34 cellular contexts compared by ENCODE assay signal in the genomic region with DNA sequence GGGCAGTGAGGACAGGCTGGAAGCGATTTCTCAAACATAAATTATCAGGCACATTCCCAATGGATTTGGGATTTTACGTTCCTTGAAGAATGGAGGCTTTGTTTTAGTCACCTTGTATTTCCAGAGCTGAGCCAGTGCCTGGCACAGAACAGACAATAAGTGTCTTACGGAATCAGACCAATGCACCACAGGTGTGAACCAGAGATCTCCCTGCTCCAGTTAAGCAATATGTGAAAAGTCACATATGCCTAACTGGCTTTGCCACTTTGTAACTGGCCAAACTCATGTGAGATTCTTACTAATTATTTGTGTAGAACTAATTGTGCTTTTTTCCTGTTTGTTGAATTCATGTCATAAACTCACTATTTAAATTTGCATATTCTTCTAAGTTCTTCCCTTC.
"Had no signal": no experiment of that assay in that cellular context is flagged by ENCODE, and none has a peak within 500 bp of the region (broad histone marks: within the 10 kb centered on the region; RNA-seq: fewer than 3 reads in every experiment).

No MANE protein-coding gene starts in this region.

- H3K4me1 Mint-ChIP-seq: activated B cell treated with CpG ODN at 0.5 μM for 24 hours; activated CD4-positive, alpha-beta T cell treated with anti-CD3 and anti-CD28 coated beads, Interleukin-2, amount 10 ng/mL, durations not matched to agents 24 days and 14 days; activated naive CD8-positive, alpha-beta T cell treated with anti-CD3 and anti-CD28 coated beads for 36 hours; central memory CD8-positive, alpha-beta T cell had no signal

- H3K27me3 Mint-ChIP-seq: activated B cell treated with CpG ODN at 0.5 μM for 24 hours; activated CD4-positive, alpha-beta memory T cell treated with anti-CD3 and anti-CD28 coated beads for 36 hours; activated CD4-positive, alpha-beta T cell treated with anti-CD3 and anti-CD28 coated beads, Interleukin-2, amount 10 ng/mL, durations not matched to agents 24 days and 14 days; activated CD8-positive, alpha-beta T cell treated with anti-CD3 and anti-CD28 coated beads for 36 hours; activated naive CD8-positive, alpha-beta T cell treated with anti-CD3 and anti-CD28 coated beads for 36 hours; activated T-cell treated with anti-CD3 and anti-CD28 coated beads, Interleukin-2, amount 50 U/mL, for 24 hours; central memory CD8-positive, alpha-beta T cell had no signal

- H3K9me3 ChIP-seq: ascending aorta had no signal

- H3K4me1 ChIP-seq: ascending aorta had no signal

- H3K27me3 ChIP-seq: ascending aorta, cardiac muscle cell had no signal

- H3K36me3 ChIP-seq: ascending aorta, cardiac muscle cell had no signal

- FAIRE-seq: bronchial epithelial cell, TTC549 had no signal

- H3K4me3 ChIP-seq: ascending aorta, cardiac muscle cell had no signal

- H3K36me3 Mint-ChIP-seq: activated CD4-positive, alpha-beta memory T cell treated with anti-CD3 and anti-CD28 coated beads for 36 hours; activated naive CD4-positive, alpha-beta T cell treated with anti-CD3 and anti-CD28 coated beads, Interleukin-2, amount 50 U/mL, for 72 hours; activated naive CD8-positive, alpha-beta T cell treated with anti-CD3 and anti-CD28 coated beads for 36 hours; brain had no signal

- H3K27ac ChIP-seq: ascending aorta, cardiac muscle cell, VCaP had no signal

- DNase-seq: activated B cell treated with CpG ODN at 0.5 μM for 24 hours; activated CD4-positive, alpha-beta memory T cell treated with anti-CD3 and anti-CD28 coated beads for 36 hours; activated CD4-positive, alpha-beta T cell treated with anti-CD3 and anti-CD28 coated beads for 4 hours; activated CD4-positive, alpha-beta T cell treated with anti-CD3 and anti-CD28 coated beads, Interleukin-2, amount 10 ng/mL, durations not matched to agents 24 days and 14 days; activated CD4-positive, alpha-beta T cell treated with anti-CD3 and anti-CD28 coated beads, Interleukin-2, amount 50 U/mL, for 1 hour; activated CD4-positive, alpha-beta T cell treated with anti-CD3 and anti-CD28 coated beads, Interleukin-2, amount 50 U/mL, for 4 hours; activated CD4-positive, CD25-positive, alpha-beta regulatory T cell treated with anti-CD3 and anti-CD28 coated beads, Interleukin-2, amount 50 U/mL, for 72 hours; activated CD8-positive, alpha-beta memory T cell treated with anti-CD3 and anti-CD28 coated beads, Interleukin-2, amount 50 U/mL, for 48 hours; activated CD8-positive, alpha-beta T cell treated with anti-CD3 and anti-CD28 coated beads for 36 hours; activated effector memory CD4-positive, alpha-beta T cell treated with anti-CD3 and anti-CD28 coated beads, Interleukin-2, amount 50 U/mL, for 16 hours; activated gamma-delta T cell treated with Interleukin-2 at 50 U/mL for 16 hours; activated naive CD4-positive, alpha-beta T cell; activated naive CD4-positive, alpha-beta T cell treated with anti-CD3 and anti-CD28 coated beads for 36 hours; activated naive CD4-positive, alpha-beta T cell treated with anti-CD3 and anti-CD28 coated beads, Interleukin-2, amount 50 U/mL, for 16 hours; activated naive CD8-positive, alpha-beta T cell treated with anti-CD3 and anti-CD28 coated beads for 36 hours; activated T-cell treated with anti-CD3 and anti-CD28 coated beads, Interleukin-2, amount 50 U/mL, for 24 hours; activated T-cell treated with anti-CD3 and anti-CD28 coated beads, Interleukin-2, amount 50 U/mL, for 48 hours; amygdala; anterior cingulate cortex; caudate nucleus; cerebellar nuclear complex; T-helper 1 cell; T-helper 2 cell; T-helper 9 cell had no signal

- H3K27ac Mint-ChIP-seq: activated B cell treated with CpG ODN at 0.5 μM for 24 hours; activated CD4-positive, alpha-beta memory T cell treated with anti-CD3 and anti-CD28 coated beads for 36 hours; activated CD4-positive, alpha-beta T cell treated with anti-CD3 and anti-CD28 coated beads, Interleukin-2, amount 10 ng/mL, durations not matched to agents 24 days and 14 days; activated CD8-positive, alpha-beta T cell treated with anti-CD3 and anti-CD28 coated beads for 36 hours; activated naive CD4-positive, alpha-beta T cell treated with anti-CD3 and anti-CD28 coated beads for 36 hours; activated naive CD4-positive, alpha-beta T cell treated with anti-CD3 and anti-CD28 coated beads, Interleukin-2, amount 50 U/mL, for 72 hours; activated naive CD8-positive, alpha-beta T cell treated with anti-CD3 and anti-CD28 coated beads for 36 hours; activated T-cell treated with anti-CD3 and anti-CD28 coated beads, Interleukin-2, amount 50 U/mL, for 24 hours; T-helper 1 cell treated with Interleukin-12 subunit alpha and Interleukin-12 subunit beta and Interleukin-4 antibody, amounts not matched to agents 30 μg/mL and 1 μg/mL, for 36 hours; T-helper 2 cell treated with Interferon-gamma antibody and Interleukin-4, amounts not matched to agents 5 μg/mL and 100 μg/mL, for 36 hours had no signal

- H3K9me3 Mint-ChIP-seq: activated B cell treated with CpG ODN at 0.5 μM for 24 hours; activated CD4-positive, alpha-beta memory T cell treated with anti-CD3 and anti-CD28 coated beads for 36 hours; activated CD4-positive, alpha-beta T cell treated with anti-CD3 and anti-CD28 coated beads, Interleukin-2, amount 10 ng/mL, durations not matched to agents 24 days and 14 days; activated CD8-positive, alpha-beta T cell treated with anti-CD3 and anti-CD28 coated beads for 36 hours; activated naive CD4-positive, alpha-beta T cell treated with anti-CD3 and anti-CD28 coated beads for 36 hours; activated T-cell treated with anti-CD3 and anti-CD28 coated beads, Interleukin-2, amount 50 U/mL, for 24 hours; brain; central memory CD8-positive, alpha-beta T cell; T-helper 1 cell treated with Interleukin-12 subunit alpha and Interleukin-12 subunit beta and Interleukin-4 antibody, amounts not matched to agents 30 μg/mL and 1 μg/mL, for 36 hours; T-helper 2 cell treated with Interferon-gamma antibody and Interleukin-4, amounts not matched to agents 5 μg/mL and 100 μg/mL, for 36 hours had no signal

- ATAC-seq: activated CD8-positive, alpha-beta T cell treated with anti-CD3 and anti-CD28 coated beads for 36 hours; activated naive CD4-positive, alpha-beta T cell treated with anti-CD3 and anti-CD28 coated beads, Interleukin-2, amount 50 U/mL, for 72 hours had no signal

- H3K4me3 Mint-ChIP-seq: activated B cell treated with CpG ODN at 0.5 μM for 24 hours; activated CD4-positive, alpha-beta memory T cell treated with anti-CD3 and anti-CD28 coated beads for 36 hours; activated CD4-positive, alpha-beta T cell treated with anti-CD3 and anti-CD28 coated beads, Interleukin-2, amount 10 ng/mL, durations not matched to agents 24 days and 14 days; activated CD8-positive, alpha-beta T cell treated with anti-CD3 and anti-CD28 coated beads for 36 hours; activated naive CD4-positive, alpha-beta T cell treated with anti-CD3 and anti-CD28 coated beads for 36 hours; activated naive CD8-positive, alpha-beta T cell treated with anti-CD3 and anti-CD28 coated beads for 36 hours; activated T-cell treated with anti-CD3 and anti-CD28 coated beads, Interleukin-2, amount 50 U/mL, for 24 hours; brain; central memory CD8-positive, alpha-beta T cell; T-helper 1 cell treated with Interleukin-12 subunit alpha and Interleukin-12 subunit beta and Interleukin-4 antibody, amounts not matched to agents 30 μg/mL and 1 μg/mL, for 36 hours; T-helper 2 cell treated with Interferon-gamma antibody and Interleukin-4, amounts not matched to agents 5 μg/mL and 100 μg/mL, for 36 hours had no signal
